In genomic region chr7:25775570-25775969, GRCh38 we compare ENCODE assay signal across 13 cellular contexts.
DNase-seq lines count a peak whose midpoint lies in the region.
"Had no signal": no experiment of that assay in that cellular context is flagged by ENCODE, and none has a peak within 500 bp of the region (broad histone marks: within the 10 kb centered on the region; RNA-seq: fewer than 3 reads in every experiment).

No MANE protein-coding gene starts in this region.

- H3K79me2 ChIP-seq in Karpas-422 (ENCODE audit: low read length), result no peaks in the 10 kb centered on the region
- no peaks in the 10 kb centered on the region for H3K79me2 ChIP-seq in trophoblast cell (ENCODE audit: control insufficient read depth, insufficient read depth, low read length, poor library complexity)

- H2AFZ ChIP-seq in Karpas-422 (ENCODE audit: low read length), result no peak overlapping the region
- H2AFZ ChIP-seq in trophoblast cell (ENCODE audit: insufficient read depth, low read length, poor library complexity), result no peak overlapping the region

- no peak overlapping the region for H4K91ac ChIP-seq in trophoblast cell (ENCODE audit: low read depth, low read length)

- H3K9me2 ChIP-seq in Karpas-422 (replicated peaks; ENCODE audit: insufficient read depth, low read length), result no peaks in the 10 kb centered on the region

- no peak overlapping the region for H3K18ac ChIP-seq in trophoblast cell (ENCODE audit: low read length)

- no peak overlapping the region for H2BK5ac ChIP-seq in trophoblast cell (ENCODE audit: low read depth, low read length, poor library complexity)

- H3K9me3 ChIP-seq in Karpas-422 (ENCODE audit: low read length) (no peaks in the 10 kb centered on the region), trophoblast cell (ENCODE audit: insufficient read depth, low read depth, low read length) (no peaks in the 10 kb centered on the region)
- H3K9me3 ChIP-seq: BLaER1, Caco-2 had no signal

- no peak overlapping the region for H3K27ac ChIP-seq in Karpas-422 (ENCODE audit: low read length)
- no peak overlapping the region for H3K27ac ChIP-seq in trophoblast cell (ENCODE audit: low read depth, low read length)
- peak overlapping the region; percentile 15 for H3K27ac ChIP-seq in urinary bladder (ENCODE audit: low read depth)
- H3K27ac ChIP-seq: BLaER1 had no signal

- H3K36me3 ChIP-seq in Karpas-422 (ENCODE audit: insufficient read depth, low read length) (no peaks in the 10 kb centered on the region), trophoblast cell (ENCODE audit: control insufficient read depth in 1 of 2, insufficient read depth in 2 of 2, low read length in 2 of 2) (no peaks in the 10 kb centered on the region), urinary bladder (ENCODE audit: insufficient read depth) (no peaks in the 10 kb centered on the region)
- H3K36me3 ChIP-seq: BLaER1 had no signal

- H3K27me3 ChIP-seq in Karpas-422 (ENCODE audit: low read length) (no peaks in the 10 kb centered on the region), trophoblast cell (ENCODE audit: insufficient read depth, low read length) (no peaks in the 10 kb centered on the region)
- H3K27me3 ChIP-seq: BLaER1 had no signal

- peaks cover 2% of the 10 kb centered on the region for H3K79me1 ChIP-seq in trophoblast cell (ENCODE audit: low read length)

- H2BK120ac ChIP-seq in trophoblast cell (ENCODE audit: insufficient read depth, low read length, poor library complexity), result peak overlapping the region; percentile 41

- no peak overlapping the region for H4K12ac ChIP-seq in trophoblast cell (ENCODE audit: low read depth, low read length)

- H3K4me2 ChIP-seq in Karpas-422 (ENCODE audit: low read depth, low read length, poor library complexity, severe bottlenecking) (no peak overlapping the region), trophoblast cell (ENCODE audit: low read length) (no peak overlapping the region)
- H3K4me2 ChIP-seq: BLaER1 had no signal

- peak; percentile 3 for DNase-seq in NOMO-1 treated with DMSO at 0.1 percent for 48 hours (lab: John Stamatoyannopoulos, UW; ENCODE audit: unreplicated experiment)
- DNase-seq in NOMO-1 treated with dmso at 0.1 percent for 144 hours (lab: John Stamatoyannopoulos, UW; ENCODE audit: unreplicated experiment), result no peak
- peak; percentile 16 for DNase-seq in Karpas-422
- no peak for DNase-seq in trophoblast cell
- no peak for DNase-seq in NCI-H82 treated with DMSO at 0.1 percent for 48 hours (lab: John Stamatoyannopoulos, UW; ENCODE audit: unreplicated experiment)
- no peak for DNase-seq in NCI-H524 treated with DMSO at 0.1 percent for 48 hours (lab: John Stamatoyannopoulos, UW)
- DNase-seq: 8988T; AML-193; Caco-2; CD8-positive, alpha-beta memory T cell; GF-D8 had no signal

- H3K14ac ChIP-seq in trophoblast cell (ENCODE audit: low read length), result no peak overlapping the region

- no peak overlapping the region for H4K8ac ChIP-seq in trophoblast cell (ENCODE audit: low read depth, low read length)

- H3K9ac ChIP-seq in Karpas-422 (ENCODE audit: low read length) (no peak overlapping the region), trophoblast cell (ENCODE audit: low read length) (no peak overlapping the region)
- H3K9ac ChIP-seq: BLaER1 had no signal

- no CpG with 5 or more reads among the region's 4 CpGs for WGBS in trophoblast cell (ENCODE audit: extremely low coverage, insufficient coverage, insufficient read length)
- 96% methylated on average over 4 of the region's 4 CpGs for WGBS in urinary bladder

- no peak overlapping the region for H3K4ac ChIP-seq in trophoblast cell (ENCODE audit: low read depth, low read length)

- no peaks in the 10 kb centered on the region for H4K20me1 ChIP-seq in Karpas-422 (ENCODE audit: insufficient read depth, low read depth, low read length)
- H4K20me1 ChIP-seq: BLaER1 had no signal

- no peak overlapping the region for H2AK5ac ChIP-seq in trophoblast cell (ENCODE audit: low read length)

- H3K4me3 ChIP-seq in Karpas-422 (ENCODE audit: low read length) (no peak overlapping the region), trophoblast cell (ENCODE audit: low read depth, low read length) (no peak overlapping the region), urinary bladder (ENCODE audit: low read depth, low read length) (no peak overlapping the region)
- H3K4me3 ChIP-seq: BLaER1 had no signal

- no peak overlapping the region for H3K23ac ChIP-seq in trophoblast cell (ENCODE audit: low read length)

- no peaks in the 10 kb centered on the region for H3K4me1 ChIP-seq in Karpas-422 (ENCODE audit: low read length)
- H3K4me1 ChIP-seq in trophoblast cell (ENCODE audit: control insufficient read depth in 1 of 2, insufficient read depth in 2 of 2, low read length in 2 of 2), result no peaks in the 10 kb centered on the region
- H3K4me1 ChIP-seq in urinary bladder (ENCODE audit: insufficient read depth), result no peaks in the 10 kb centered on the region
- H3K4me1 ChIP-seq: Caco-2 had no signal

- H2BK12ac ChIP-seq in trophoblast cell (ENCODE audit: low read length), result no peak overlapping the region

Comparison
In these comparisons a context has a peak if more than half of its experiments do, and no peak if none do; other contexts are left out.
1. DNase-seq: peak in NOMO-1 treated with DMSO at 0.1 percent for 48 hours (single experiment) and Karpas-422 (single experiment); none in NOMO-1 treated with dmso at 0.1 percent for 144 hours (single experiment), trophoblast cell (0 of 2), NCI-H82 treated with DMSO at 0.1 percent for 48 hours (single experiment) and NCI-H524 treated with DMSO at 0.1 percent for 48 hours (single experiment).